ENCODE assay signal across 21 cellular contexts in genomic region chr21:43801006-43801783, GRCh38. TPM values are rescaled to one million over a fixed set of nuclear protein-coding genes. Genes with fewer than 3 reads are reported as not detected.
DNase-seq lines count a peak whose midpoint lies in the region; ATAC-seq and TF ChIP-seq lines count a peak whose summit lies in the region.
"Had no signal": no experiment of that assay in that cellular context is flagged by ENCODE, and none has a peak within 500 bp of the region (broad histone marks: within the 10 kb centered on the region; RNA-seq: fewer than 3 reads in every experiment).

No MANE protein-coding gene starts in this region.

- POLR2A ChIA-PET in activated CD4-positive, alpha-beta T cell treated with anti-CD3 and anti-CD28 coated beads, Interleukin-2, amount 10 ng/mL, durations not matched to agents 7 days and 5 days (lab: Charles Lee), result interaction anchor here (0.7 kb wide), 1 partner anchor 32 kb away, joined by 3 read pairs; no protein-coding TSS in a partner anchor
- POLR2A ChIA-PET in CD4-positive, alpha-beta T cell (lab: Charles Lee), result no interaction called here
- POLR2A ChIA-PET in WTC11 (lab: Charles Lee), result no interaction called here

- H3K36me3 ChIP-seq in osteoblast (ENCODE audit: insufficient read depth, low read length), result peaks cover 68% of the 10 kb centered on the region

- no peak for ATAC-seq in CD4-positive, alpha-beta T cell (ENCODE audit: poor library complexity)
- ATAC-seq in WTC11 (no peak), GM19324 (IDR thresholded peaks at IDR 0.05; ENCODE audit: low FRiP score, unreplicated experiment) (no peak)
- ATAC-seq: CD8-positive, alpha-beta T cell; GM23338; HCT116 had no signal

- intact Hi-C loops in CD4-positive, alpha-beta T cell (cut with DNase I, micrococcal nuclease), result no loop called here

- H3K27ac ChIP-seq in CD4-positive, alpha-beta T cell (ENCODE audit: low read depth, low read length), result no peak overlapping the region
- H3K27ac ChIP-seq in osteoblast (ENCODE audit: low read depth, low read length), result no peak overlapping the region

- no peaks in the 10 kb centered on the region for H3K4me1 ChIP-seq in osteoblast (ENCODE audit: insufficient read depth, low read length)

- H2AFZ ChIP-seq in osteoblast (ENCODE audit: low read length), result no peak overlapping the region
- H2AFZ ChIP-seq: GM23338 had no signal

- no peaks in the 10 kb centered on the region for H3K4me1 Mint-ChIP-seq in activated CD4-positive, alpha-beta T cell treated with anti-CD3 and anti-CD28 coated beads, Interleukin-2, amount 10 ng/mL, durations not matched to agents 7 days and 5 days
- H3K4me1 Mint-ChIP-seq in CD4-positive, alpha-beta T cell (ENCODE audit: low read depth), result no peaks in the 10 kb centered on the region
- no peaks in the 10 kb centered on the region for H3K4me1 Mint-ChIP-seq in WTC11
- H3K4me1 Mint-ChIP-seq in endothelial cell (ENCODE audit: unreplicated experiment), result peaks cover 3% of the 10 kb centered on the region
- H3K4me1 Mint-ChIP-seq: GM23338 had no signal

- peak overlapping the region; percentile 41 for H3K27ac Mint-ChIP-seq in activated CD4-positive, alpha-beta T cell treated with anti-CD3 and anti-CD28 coated beads, Interleukin-2, amount 10 ng/mL, durations not matched to agents 7 days and 5 days
- no peak overlapping the region for H3K27ac Mint-ChIP-seq in CD4-positive, alpha-beta T cell
- H3K27ac Mint-ChIP-seq in WTC11 (peak overlapping the region; percentile 53; the same call in 1 of the 2 replicates), endothelial cell (ENCODE audit: unreplicated experiment) (no peak overlapping the region)
- H3K27ac Mint-ChIP-seq: CD8-positive, alpha-beta T cell; GM23338 had no signal

- H3K79me2 ChIP-seq in osteoblast (ENCODE audit: insufficient read depth, low read length), result no peaks in the 10 kb centered on the region

- H3K4me3 Mint-ChIP-seq in activated CD4-positive, alpha-beta T cell treated with anti-CD3 and anti-CD28 coated beads, Interleukin-2, amount 10 ng/mL, durations not matched to agents 7 days and 5 days, result no peak overlapping the region
- H3K4me3 Mint-ChIP-seq in CD4-positive, alpha-beta T cell, result peak overlapping the region; percentile 11
- H3K4me3 Mint-ChIP-seq in WTC11 (no peak overlapping the region), endothelial cell (ENCODE audit: unreplicated experiment) (peak overlapping the region; percentile 23)
- H3K4me3 Mint-ChIP-seq: CD8-positive, alpha-beta T cell; GM23338 had no signal

- no peaks in the 10 kb centered on the region for H3K27me3 ChIP-seq in CD4-positive, alpha-beta T cell (ENCODE audit: control insufficient read depth, insufficient read depth, low read length)
- H3K27me3 ChIP-seq in osteoblast (ENCODE audit: insufficient read depth, low read length), result no peaks in the 10 kb centered on the region
- H3K27me3 ChIP-seq: BLaER1 treated with 17β-estradiol and CSF1 and Interleukin-3, amounts not matched to agents 10 nM and 100 nM had no signal

- no peaks in the 10 kb centered on the region for H3K9me3 ChIP-seq in CD4-positive, alpha-beta T cell (ENCODE audit: control insufficient read depth, low read length)
- no peaks in the 10 kb centered on the region for H3K9me3 ChIP-seq in osteoblast (ENCODE audit: low read depth, low read length)
- H3K9me3 ChIP-seq: BLaER1 treated with 17β-estradiol and CSF1 and Interleukin-3, amounts not matched to agents 10 nM and 100 nM had no signal

- H3K4me3 ChIP-seq in osteoblast (ENCODE audit: insufficient read depth, low read length), result no peak overlapping the region
- H3K4me3 ChIP-seq: BLaER1 treated with 17β-estradiol and CSF1 and Interleukin-3, amounts not matched to agents 10 nM and 100 nM; GM23338 had no signal

- DNase-seq in activated CD4-positive, alpha-beta T cell treated with anti-CD3 and anti-CD28 coated beads, Interleukin-2, amount 10 ng/mL, durations not matched to agents 7 days and 5 days, result no peak
- DNase-seq in activated CD4-positive, alpha-beta T cell treated with anti-CD3 and anti-CD28 coated beads for 1 hour, result no peak
- DNase-seq in CD4-positive, alpha-beta T cell, result no peak
- DNase-seq in WTC11 (ENCODE audit: low spot score), result no peak
- DNase-seq in endothelial cell (ENCODE audit: low spot score), result no peak
- no peak for DNase-seq in osteoblast (ENCODE audit: insufficient read length, low spot score, missing footprints)
- DNase-seq: 8988T; CD8-positive, alpha-beta T cell; DND-41; IMR-90; MV-4-11; NCI-H1105 treated with DMSO at 0.1 percent for 48 hours; NCI-H1694; NCI-H2081; NCI-H2171; NCI-H524 treated with DMSO at 0.1 percent for 48 hours; SHP77 had no signal

- H4K20me1 ChIP-seq in osteoblast (ENCODE audit: insufficient read depth, low read length), result peaks cover 21% of the 10 kb centered on the region

- peaks cover 34% of the 10 kb centered on the region for H3K36me3 Mint-ChIP-seq in activated CD4-positive, alpha-beta T cell treated with anti-CD3 and anti-CD28 coated beads, Interleukin-2, amount 10 ng/mL, durations not matched to agents 7 days and 5 days (ENCODE audit: low read depth)
- H3K36me3 Mint-ChIP-seq in CD4-positive, alpha-beta T cell (ENCODE audit: low read depth), result peaks cover 79% of the 10 kb centered on the region
- peaks cover 61% of the 10 kb centered on the region for H3K36me3 Mint-ChIP-seq in WTC11
- peaks cover 29% of the 10 kb centered on the region for H3K36me3 Mint-ChIP-seq in endothelial cell (ENCODE audit: low read depth, unreplicated experiment)

- no peak for TF ChIP-seq CTCF in CD4-positive, alpha-beta T cell (IDR thresholded peaks at IDR 0.05)
- TF ChIP-seq CTCF in WTC11 (IDR thresholded peaks at IDR 0.05), result no peak
- no peak for TF ChIP-seq CTCF in endothelial cell (IDR thresholded peaks at IDR 0.05; ENCODE audit: unreplicated experiment)
- TF ChIP-seq CTCF in osteoblast (IDR thresholded peaks at IDR 0.05; ENCODE audit: extremely low read depth, low read depth, low read length), result no peak

- no peak overlapping the region for H3K4me2 ChIP-seq in osteoblast (ENCODE audit: insufficient read depth, low read length)
- H3K4me2 ChIP-seq: BLaER1 treated with 17β-estradiol and CSF1 and Interleukin-3, amounts not matched to agents 10 nM and 100 nM; GM23338 had no signal

- H3K27me3 Mint-ChIP-seq in activated CD4-positive, alpha-beta T cell treated with anti-CD3 and anti-CD28 coated beads, Interleukin-2, amount 10 ng/mL, durations not matched to agents 7 days and 5 days, result no peaks in the 10 kb centered on the region
- no peaks in the 10 kb centered on the region for H3K27me3 Mint-ChIP-seq in CD4-positive, alpha-beta T cell
- H3K27me3 Mint-ChIP-seq in WTC11 (ENCODE audit: low read depth), result no peaks in the 10 kb centered on the region
- H3K27me3 Mint-ChIP-seq in endothelial cell (ENCODE audit: unreplicated experiment), result peaks cover 9% of the 10 kb centered on the region

- CTCF ChIA-PET in activated CD4-positive, alpha-beta T cell treated with anti-CD3 and anti-CD28 coated beads, Interleukin-2, amount 10 ng/mL, durations not matched to agents 7 days and 5 days (lab: Charles Lee), result interaction anchor here (0.8 to 1.7 kb wide), 3 partner anchors 11 to 838 kb away, joined by 3 to 5 read pairs (median 3); no protein-coding TSS in a partner anchor
- CTCF ChIA-PET in CD4-positive, alpha-beta T cell (lab: Charles Lee), result no interaction called here
- CTCF ChIA-PET in WTC11 (lab: Charles Lee), result interaction anchor here (0.7 to 1.1 kb wide), 2 partner anchors 10 to 12 kb away, joined by 3 read pairs; partner anchors contain the start of gene RRP1

- H3K9me3 Mint-ChIP-seq in activated CD4-positive, alpha-beta T cell treated with anti-CD3 and anti-CD28 coated beads, Interleukin-2, amount 10 ng/mL, durations not matched to agents 7 days and 5 days, result no peaks in the 10 kb centered on the region
- no peaks in the 10 kb centered on the region for H3K9me3 Mint-ChIP-seq in CD4-positive, alpha-beta T cell
- H3K9me3 Mint-ChIP-seq in WTC11 (no peaks in the 10 kb centered on the region), endothelial cell (ENCODE audit: unreplicated experiment) (no peaks in the 10 kb centered on the region)
- H3K9me3 Mint-ChIP-seq: CD8-positive, alpha-beta T cell; GM23338 had no signal

TF ChIP-seq in WTC11, 78 proteins besides CTCF, POLR2A, EP300 and RAD21:
- TF ChIP-seq, protein P1, sequence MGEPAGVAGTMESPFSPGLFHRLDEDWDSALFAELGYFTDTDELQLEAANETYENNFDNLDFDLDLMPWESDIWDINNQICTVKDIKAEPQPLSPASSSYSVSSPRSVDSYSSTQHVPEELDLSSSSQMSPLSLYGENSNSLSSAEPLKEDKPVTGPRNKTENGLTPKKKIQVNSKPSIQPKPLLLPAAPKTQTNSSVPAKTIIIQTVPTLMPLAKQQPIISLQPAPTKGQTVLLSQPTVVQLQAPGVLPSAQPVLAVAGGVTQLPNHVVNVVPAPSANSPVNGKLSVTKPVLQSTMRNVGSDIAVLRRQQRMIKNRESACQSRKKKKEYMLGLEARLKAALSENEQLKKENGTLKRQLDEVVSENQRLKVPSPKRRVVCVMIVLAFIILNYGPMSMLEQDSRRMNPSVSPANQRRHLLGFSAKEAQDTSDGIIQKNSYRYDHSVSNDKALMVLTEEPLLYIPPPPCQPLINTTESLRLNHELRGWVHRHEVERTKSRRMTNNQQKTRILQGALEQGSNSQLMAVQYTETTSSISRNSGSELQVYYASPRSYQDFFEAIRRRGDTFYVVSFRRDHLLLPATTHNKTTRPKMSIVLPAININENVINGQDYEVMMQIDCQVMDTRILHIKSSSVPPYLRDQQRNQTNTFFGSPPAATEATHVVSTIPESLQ (CRISPR knock-in tag; IDR thresholded peaks at IDR 0.05), result no peak
- TF ChIP-seq PRRX2 (CRISPR knock-in tag; IDR thresholded peaks at IDR 0.05), result no peak
- no peak for TF ChIP-seq ZNF671 (CRISPR knock-in tag; IDR thresholded peaks at IDR 0.05)
- no peak for TF ChIP-seq MYBL2 (CRISPR knock-in tag; IDR thresholded peaks at IDR 0.05)
- no peak for TF ChIP-seq GTF2I (CRISPR knock-in tag; conservative IDR thresholded peaks at IDR 0.05)
- no peak for TF ChIP-seq CBFB (CRISPR knock-in tag; IDR thresholded peaks at IDR 0.05; ENCODE audit: low read depth)
- TF ChIP-seq GABPB1 (CRISPR knock-in tag; IDR thresholded peaks at IDR 0.05), result no peak
- TF ChIP-seq JUN (CRISPR knock-in tag; IDR thresholded peaks at IDR 0.05), result no peak

RNA-seq across cellular contexts. Expression of gene RRP1, which starts 11.8 kb away (rescaled TPM):
- 10 to 100 TPM; 25.3 to 28.5 TPM for total RNA-seq in activated CD4-positive, alpha-beta T cell treated with anti-CD3 and anti-CD28 coated beads, Interleukin-2, amount 10 ng/mL, durations not matched to agents 7 days and 5 days
- total RNA-seq in CD4-positive, alpha-beta T cell, result 10 to 100 TPM; 27.7 to 29.0 TPM
- total RNA-seq in WTC11 (2021) (45.0 to 53.0 TPM (median 45.9 TPM) in 3 replicates), endothelial cell (ENCODE audit: unreplicated experiment) (21.0 TPM), osteoblast (16.5 and 18.5 TPM in 2 replicates)

RNA-seq across cellular contexts. Expression of gene CSTB, which starts 25.1 kb away (rescaled TPM):
- 10 to 100 TPM; 44.4 to 48.7 TPM for total RNA-seq in activated CD4-positive, alpha-beta T cell treated with anti-CD3 and anti-CD28 coated beads, Interleukin-2, amount 10 ng/mL, durations not matched to agents 7 days and 5 days
- 10 to 100 TPM; 13.4 to 14.5 TPM for total RNA-seq in CD4-positive, alpha-beta T cell
- total RNA-seq in WTC11 (2021), result 35.2 to 38.6 TPM (median 36.1 TPM) in 3 replicates
- total RNA-seq in endothelial cell (ENCODE audit: unreplicated experiment), result 66.5 TPM
- total RNA-seq in osteoblast, result 14.8 and 18.3 TPM in 2 replicates

Comparison
In these comparisons a context has a peak if more than half of its experiments do, and no peak if none do; other contexts are left out.
1. H3K27ac Mint-ChIP-seq: peak in activated CD4-positive, alpha-beta T cell treated with anti-CD3 and anti-CD28 coated beads, Interleukin-2, amount 10 ng/mL, durations not matched to agents 7 days and 5 days (single experiment) and WTC11 (single experiment); none in CD4-positive, alpha-beta T cell (single experiment) and endothelial cell (single experiment).
2. H3K4me3 Mint-ChIP-seq: peak in CD4-positive, alpha-beta T cell (single experiment) and endothelial cell (single experiment); none in activated CD4-positive, alpha-beta T cell treated with anti-CD3 and anti-CD28 coated beads, Interleukin-2, amount 10 ng/mL, durations not matched to agents 7 days and 5 days (single experiment) and WTC11 (single experiment).